8 cellular contexts compared by ENCODE assay signal in genomic region chr2:216113572-216113971, GRCh38. TPM values are rescaled to one million over a fixed set of nuclear protein-coding genes. Genes with fewer than 3 reads are reported as not detected.
A peak's percentile ranks its signal among the peaks of the same experiment; 100 is the strongest.
DNase-seq lines count a peak whose midpoint lies in the region; ATAC-seq, FAIRE-seq and TF ChIP-seq lines count a peak whose summit lies in the region.

No MANE protein-coding gene starts in this region.

- H3K23ac ChIP-seq in H1 (ENCODE audit: insufficient read length): no peak overlapping the region

- H2AFZ ChIP-seq in H1 (ENCODE audit: low read length): no peak overlapping the region

- no peak overlapping the region for H3K14ac ChIP-seq in H1 (ENCODE audit: insufficient read length)

- peaks cover 31 to 79% of the 10 kb centered on the region in 2 experiments for H3K79me2 ChIP-seq in H1 (ENCODE audit: control insufficient read depth in 1 of 2, insufficient read depth in 2 of 2, low read length in 2 of 2)

- no peak for TF ChIP-seq EP300 in H1 (IDR thresholded peaks at IDR 0.05; ENCODE audit: borderline replicate concordance in 1 of 2, low read depth in 2 of 2, low read length in 2 of 2)

- no peak overlapping the region for H2BK15ac ChIP-seq in H1 (ENCODE audit: low read length)

- DNase-seq in H1 (ENCODE audit: low read depth in 1 of 2, low spot score in 2 of 2) (no peak), RKO (ENCODE audit: low spot score) (no peak), T-helper 9 cell (no peak), amygdala (lab: John Stamatoyannopoulos, UW) (no peak), left ventricle myocardium inferior (no peak)

- H3K27me3 ChIP-seq in H1 (replicated peaks in 1 of 4; ENCODE audit: control insufficient read depth in 3 of 4, extremely low read depth in 1 of 4, insufficient read depth in 3 of 4, low read length in 3 of 4): no peaks in the 10 kb centered on the region
- H3K27me3 ChIP-seq in left ventricle myocardium inferior (ENCODE audit: low read depth): no peaks in the 10 kb centered on the region

- H3K18ac ChIP-seq in H1 (ENCODE audit: extremely low read depth, low read length): no peak overlapping the region

- TF ChIP-seq RAD21 in H1 (IDR thresholded peaks at IDR 0.05 in 1 of 2, conservative IDR thresholded peaks at IDR 0.05 in 1 of 2; ENCODE audit: low read depth in 2 of 2, low read length in 2 of 2): no peak

- H3K79me1 ChIP-seq in H1 (ENCODE audit: low read depth, low read length): 0 out of 2 replicates have a peak, but pooled peaks cover 3% of the 10 kb centered on the region

- no peak overlapping the region for H4K5ac ChIP-seq in H1 (ENCODE audit: insufficient read length, low read depth, low read length)

- intact Hi-C loops in left ventricle myocardium inferior (cut with micrococcal nuclease): no loop called here

- ATAC-seq in GM18498 (IDR thresholded peaks at IDR 0.05; ENCODE audit: unreplicated experiment) (peak; percentile 70), GM21381 (IDR thresholded peaks at IDR 0.05; ENCODE audit: unreplicated experiment) (peak; percentile 65), HG03442 (IDR thresholded peaks at IDR 0.05; ENCODE audit: unreplicated experiment) (peak; percentile 75)

- H4K8ac ChIP-seq in H1 (ENCODE audit: extremely low read depth, insufficient read depth, low read length): no peak overlapping the region

- no peak for FAIRE-seq in H1 (lab: Jason Lieb, UNC)

- no peak overlapping the region for H2BK5ac ChIP-seq in H1 (ENCODE audit: low read depth, low read length)

- no peak overlapping the region for H2BK20ac ChIP-seq in H1 (ENCODE audit: low read length)

- H3K56ac ChIP-seq in H1 (replicated peaks; ENCODE audit: insufficient read length, low read depth, low read length): no peak overlapping the region

- H2BK12ac ChIP-seq in H1 (ENCODE audit: low read depth, low read length): no peak overlapping the region

- H2BK120ac ChIP-seq in H1 (replicated peaks; ENCODE audit: low read depth, low read length): no peak overlapping the region

- H3K27ac ChIP-seq in H1 (ENCODE audit: low read depth, low read length) (no peak overlapping the region), left ventricle myocardium inferior (replicated peaks) (no peak overlapping the region)

- no peak overlapping the region for H4K91ac ChIP-seq in H1 (replicated peaks; ENCODE audit: insufficient read length, low read length)

- no peak overlapping the region for H2AK5ac ChIP-seq in H1 (ENCODE audit: low read depth, low read length)

- no peaks in the 10 kb centered on the region; the same call in 1 of the 2 replicates for H3K23me2 ChIP-seq in H1 (ENCODE audit: low read depth, low read length)

- peaks cover 6 to 15% (median 10%) of the 10 kb centered on the region in 4 experiments; a peak in 6 of 7 replicates for H3K4me1 ChIP-seq in H1 (replicated peaks in 1 of 4; ENCODE audit: control insufficient read depth in 3 of 4, insufficient read depth in 4 of 4, low read length in 3 of 4)
- peaks cover 78% of the 10 kb centered on the region for H3K4me1 ChIP-seq in left ventricle myocardium inferior

- H3K4me3 ChIP-seq in H1 (ENCODE audit: extremely low read depth in 1 of 4, insufficient read depth in 2 of 4, low read depth in 3 of 4, low read length in 4 of 4) (no peak overlapping the region), left ventricle myocardium inferior (no peak overlapping the region)

- H3K36me3 ChIP-seq in H1 (ENCODE audit: control insufficient read depth in 2 of 4, insufficient read depth in 4 of 4, low read length in 3 of 4) (peaks cover 27 to 79% (median 57%) of the 10 kb centered on the region in 4 experiments), left ventricle myocardium inferior (peaks cover 57% of the 10 kb centered on the region)

- 94% methylated on average over 3 of the region's 3 CpGs; no CpG with 5 or more reads in 1 of the 2 experiments for WGBS in H1 (ENCODE audit: extremely low coverage in 1 of 2, insufficient coverage in 1 of 2, insufficient read length in 1 of 2, insufficient replicate concordance in 2 of 2, low coverage in 1 of 2, low lambda C conversion rate in 2 of 2, missing lambda C conversion rate in 1 of 2), 2 experiments

- H3K4ac ChIP-seq in H1 (replicated peaks; ENCODE audit: insufficient read length, low read depth, low read length): no peak overlapping the region

- no peak overlapping the region for H3K9ac ChIP-seq in H1 (replicated peaks in 1 of 4; ENCODE audit: extremely low read depth in 1 of 4, low read depth in 3 of 4, low read length in 3 of 4)

- peak in 1 of 2 experiments; percentile 47; a peak in 1 of 3 replicates for TF ChIP-seq POLR2A in H1 (IDR thresholded peaks at IDR 0.05; ENCODE audit: control extremely low read depth in 1 of 2, low read depth in 2 of 2, low read length in 2 of 2)

- no peak overlapping the region; a peak in 1 of 4 replicates for H3K4me2 ChIP-seq in H1 (ENCODE audit: insufficient read depth in 1 of 2, low read depth in 2 of 2, low read length in 2 of 2)

- TF ChIP-seq CTCF in H1 (IDR thresholded peaks at IDR 0.05; ENCODE audit: control extremely low read depth in 1 of 3, insufficient read depth in 1 of 3, low read depth in 1 of 3, low read length in 3 of 3): no peak
- no peak for TF ChIP-seq CTCF in left ventricle myocardium inferior (IDR thresholded peaks at IDR 0.05; ENCODE audit: borderline replicate concordance)

- POLR2A ChIA-PET in H1 (lab: Charles Lee; ENCODE audit: partially characterized antibody): interaction anchor here (0.7 to 8.5 kb wide), 10 partner anchors 9 to 48 kb away, joined by 3 to 73 read pairs (median 6); partner anchors contain the start of genes PECR and TMEM169

- CTCF ChIA-PET in H1 (lab: Charles Lee; ENCODE audit: partially characterized antibody): interaction anchor here (0.9 to 3.7 kb wide), 14 partner anchors 9 to 107 kb away, joined by 3 to 25 read pairs (median 5); no protein-coding TSS in a partner anchor

- no peaks in the 10 kb centered on the region for H3K9me3 ChIP-seq in H1 (ENCODE audit: insufficient read depth in 2 of 2, low read depth in 1 of 2, low read length in 1 of 2)
- no peaks in the 10 kb centered on the region for H3K9me3 ChIP-seq in left ventricle myocardium inferior (replicated peaks)

- peaks cover 0 to 10% of the 10 kb centered on the region in 2 experiments for H4K20me1 ChIP-seq in H1 (replicated peaks in 1 of 2; ENCODE audit: control insufficient read depth in 1 of 2, insufficient read depth in 2 of 2, low read length in 2 of 2)

TF ChIP-seq in H1, 55 proteins besides CTCF, POLR2A, EP300 and RAD21:
- no peak for TF ChIP-seq CTBP2 (IDR thresholded peaks at IDR 0.05; ENCODE audit: borderline replicate concordance, insufficient read depth, insufficient read length, low read length)
- TF ChIP-seq EZH2 (IDR thresholded peaks at IDR 0.05; ENCODE audit: low read depth, low read length, severe bottlenecking): no peak
- peak; percentile 50; the same call in 1 of the 2 replicates for TF ChIP-seq POLR2AphosphoS5 (IDR thresholded peaks at IDR 0.05; ENCODE audit: low read depth, low read length)
- TF ChIP-seq RBBP5 (IDR thresholded peaks at IDR 0.05; ENCODE audit: borderline replicate concordance, low read depth, low read length): no peak
- TF ChIP-seq TBP (IDR thresholded peaks at IDR 0.05; ENCODE audit: low read depth, low read length): no peak
- no peak for TF ChIP-seq MAX (IDR thresholded peaks at IDR 0.05)

RNA-seq across cellular contexts. Expression of gene XRCC5, which starts 4.4 kb away (rescaled TPM):
- 597 and 644 TPM in 2 replicates for total RNA-seq in H1 (2021; fragmentation: NEBNext Ultra II Directional; extraction: Animal tissue kit (Norgen Biotek cat#: 25700))
- polyA plus RNA-seq in H1 (2011; rRNA removed): 244 and 308 TPM in 2 replicates
- 269 TPM for polyA plus RNA-seq in H1 (2011; cell fraction: cytosol; rRNA removed)
- 298 TPM for polyA plus RNA-seq in H1 (2011; cell fraction: nucleus; rRNA removed)
- 375 to 610 TPM (median 456 TPM) in 4 replicates for polyA plus RNA-seq in H1 (2012, experiment 1 of 2)
- 36.0 TPM for polyA plus RNA-seq in H1 (2012, experiment 2 of 2)
- polyA plus RNA-seq in H1 (2013, experiment 1 of 2): 317 TPM
- 314 TPM for polyA plus RNA-seq in H1 (2013, experiment 2 of 2)
- polyA minus RNA-seq in H1 (2011; rRNA and poly(A)+ RNA removed): 1,761 and 2,919 TPM in 2 replicates
- polyA minus RNA-seq in H1 (2011; cell fraction: cytosol; rRNA and poly(A)+ RNA removed): 272 TPM
- polyA minus RNA-seq in H1 (2011; cell fraction: nucleus; rRNA and poly(A)+ RNA removed): 631 TPM
- 110 TPM for total RNA-seq in left ventricle myocardium inferior

RNA-seq across cellular contexts. Expression of gene TMEM169, which starts 31.9 kb away (rescaled TPM):
- 2.4 and 2.5 TPM in 2 replicates for total RNA-seq in H1 (2021; fragmentation: NEBNext Ultra II Directional; extraction: Animal tissue kit (Norgen Biotek cat#: 25700))
- polyA plus RNA-seq in H1 (2011; rRNA removed): 0.41 and 0.75 TPM in 2 replicates
- polyA plus RNA-seq in H1 (2011; cell fraction: cytosol; rRNA removed): 0.89 TPM
- polyA plus RNA-seq in H1 (2011; cell fraction: nucleus; rRNA removed): 0.77 TPM
- 1.1 to 2.0 TPM (median 1.7 TPM) in 4 replicates for polyA plus RNA-seq in H1 (2012, experiment 1 of 2)
- polyA plus RNA-seq in H1 (2012, experiment 2 of 2): 0.60 TPM
- 3.5 TPM for polyA plus RNA-seq in H1 (2013, experiment 1 of 2)
- polyA plus RNA-seq in H1 (2013, experiment 2 of 2): 3.3 TPM
- 0.68 and 4.0 TPM in 2 replicates for polyA minus RNA-seq in H1 (2011; rRNA and poly(A)+ RNA removed)
- 3.1 TPM for polyA minus RNA-seq in H1 (2011; cell fraction: cytosol; rRNA and poly(A)+ RNA removed)
- 0.80 TPM for polyA minus RNA-seq in H1 (2011; cell fraction: nucleus; rRNA and poly(A)+ RNA removed)
- 0.25 TPM for total RNA-seq in left ventricle myocardium inferior

RNA-seq across cellular contexts. Expression of gene PECR, which starts 32.0 kb away (rescaled TPM):
- total RNA-seq in H1 (2021; fragmentation: NEBNext Ultra II Directional; extraction: Animal tissue kit (Norgen Biotek cat#: 25700)): 17.5 and 19.2 TPM in 2 replicates
- 15.3 and 15.9 TPM in 2 replicates for polyA plus RNA-seq in H1 (2011; rRNA removed)
- 15.0 TPM for polyA plus RNA-seq in H1 (2011; cell fraction: cytosol; rRNA removed)
- 25.3 TPM for polyA plus RNA-seq in H1 (2011; cell fraction: nucleus; rRNA removed)
- polyA plus RNA-seq in H1 (2012, experiment 1 of 2): 17.2 to 20.7 TPM (median 17.4 TPM) in 4 replicates
- polyA plus RNA-seq in H1 (2012, experiment 2 of 2): 11.2 TPM
- polyA plus RNA-seq in H1 (2013, experiment 1 of 2): 9.3 TPM
- 8.6 TPM for polyA plus RNA-seq in H1 (2013, experiment 2 of 2)
- polyA minus RNA-seq in H1 (2011; rRNA and poly(A)+ RNA removed): 28.2 and 53.7 TPM in 2 replicates
- polyA minus RNA-seq in H1 (2011; cell fraction: cytosol; rRNA and poly(A)+ RNA removed): 12.9 TPM
- polyA minus RNA-seq in H1 (2011; cell fraction: nucleus; rRNA and poly(A)+ RNA removed): 27.9 TPM
- total RNA-seq in left ventricle myocardium inferior: 4.0 TPM
